ENCODE assay signal across 22 cellular contexts in the genomic region with DNA sequence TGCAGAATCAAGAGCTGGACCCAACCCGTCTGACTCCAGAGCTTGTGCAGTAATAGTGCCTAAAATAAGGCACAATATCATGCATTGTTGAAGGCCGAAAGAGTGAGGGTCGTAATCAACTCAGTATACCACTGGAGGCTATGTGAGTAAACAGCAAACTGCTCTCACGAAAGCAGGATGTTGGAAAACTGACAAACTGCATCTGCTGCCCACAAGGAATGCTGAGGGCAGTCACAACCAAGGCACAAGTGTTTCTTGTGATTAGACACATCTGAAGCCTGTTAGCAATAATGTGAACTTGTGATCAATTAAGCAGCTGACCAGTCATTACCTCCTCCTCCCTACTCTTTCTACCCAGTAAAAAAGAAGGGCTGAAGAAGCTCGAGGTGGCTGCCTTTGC. TPM values are rescaled to one million over a fixed set of nuclear protein-coding genes. Genes with fewer than 3 reads are reported as not detected.
"Had no signal": no experiment of that assay in that cellular context is flagged by ENCODE, and none has a peak within 500 bp of the region (broad histone marks: within the 10 kb centered on the region; RNA-seq: fewer than 3 reads in every experiment).

No MANE protein-coding gene starts in this region.

- ATAC-seq: left cardiac atrium; left lung; naive thymus-derived CD8-positive, alpha-beta T cell; psoas muscle; right cardiac atrium; stimulated activated naive B cell treated with anti-CD40 and anti-IgM and Interleukin-4, amounts not matched to agents 10 μg/mL and 1 μg/mL and 100 μg/mL, for 72 hours had no signal

- DNase-seq: dermis blood vessel endothelial cell; effector memory CD4-positive, alpha-beta T cell; head of caudate nucleus; kidney; left cardiac atrium; left lung; mammary epithelial cell; mesendoderm; midbrain; naive thymus-derived CD8-positive, alpha-beta T cell; nephron progenitor cell; nucleus accumbens; ovary; posterior cingulate gyrus; psoas muscle; right cardiac atrium; sigmoid colon; spleen; stimulated activated naive B cell treated with anti-CD40 and anti-IgM and Interleukin-4, amounts not matched to agents 10 μg/mL and 1 μg/mL and 100 μg/mL, for 72 hours; upper lobe of left lung had no signal

RNA-seq across cellular contexts. Expression of a gene that starts 48.8 kb away (rescaled TPM):
- total RNA-seq: epithelial cell of proximal tubule; glomerular endothelial cell; naive thymus-derived CD8-positive, alpha-beta T cell had no signal
- polyA plus RNA-seq: naive thymus-derived CD8-positive, alpha-beta T cell had no signal
